ENCODE assay signal across 8 cellular contexts in genomic region chr13:75482070-75482819, GRCh38. TPM values are rescaled to one million over a fixed set of nuclear protein-coding genes. Genes with fewer than 3 reads are reported as not detected.
DNase-seq lines count a peak whose midpoint lies in the region; ATAC-seq and TF ChIP-seq lines count a peak whose summit lies in the region.

TBC1D4 (minus strand) TSS chr13:75482169; CDS start chr13:75481767, 402 bp downstream.

- peak; percentile 54 to 63 for ATAC-seq in CD4-positive, CD25-positive, alpha-beta regulatory T cell (ENCODE audit: low read depth in 2 of 2)
- ATAC-seq in HG03439 (IDR thresholded peaks at IDR 0.05; ENCODE audit: unreplicated experiment) (peak; percentile 77), right lobe of liver (peak; percentile 89 to 95 (median 90))

- H3K9me3 Mint-ChIP-seq in CD4-positive, CD25-positive, alpha-beta regulatory T cell, result peaks cover 0 to 4% (median 0%) of the 10 kb centered on the region in 7 donors

- TF ChIP-seq CTCF in right lobe of liver (IDR thresholded peaks at IDR 0.05), result peak; percentile 71 to 88 (median 84)

- peaks cover 76% of the 10 kb centered on the region for H3K27me3 Mint-ChIP-seq in CD4-positive, CD25-positive, alpha-beta regulatory T cell

- peaks cover 4 to 16% (median 10%) of the 10 kb centered on the region in 4 donors for H3K4me1 Mint-ChIP-seq in CD4-positive, CD25-positive, alpha-beta regulatory T cell

- peak within 1 kb of the TSS; percentile 93 to 99 (median 96) for H3K4me3 Mint-ChIP-seq in CD4-positive, CD25-positive, alpha-beta regulatory T cell

- peak within 1 kb of the TSS in 1 of 3 donors; percentile 87 for H3K27ac Mint-ChIP-seq in CD4-positive, CD25-positive, alpha-beta regulatory T cell

- H3K36me3 ChIP-seq in CD4-positive, CD25-positive, alpha-beta regulatory T cell (ENCODE audit: control insufficient read depth, insufficient read depth, low read length), result no peaks in the 10 kb centered on the region
- H3K36me3 ChIP-seq in right lobe of liver, result no peaks in the 10 kb centered on the region

- H3K27ac ChIP-seq in CD4-positive, CD25-positive, alpha-beta regulatory T cell (ENCODE audit: insufficient read depth, low read length, poor library complexity, severe bottlenecking), result no peak within 1 kb of the TSS
- H3K27ac ChIP-seq in right lobe of liver, result peak within 1 kb of the TSS; percentile 43 to 79 (median 78)

- intact Hi-C loops in right lobe of liver (cut with DNase I), result loop anchor here (10.0 kb wide), 2 partner anchors 63 to 107 kb away; partner anchors contain the start of gene UCHL3 (in 1 of the 2)

- no peaks in the 10 kb centered on the region for H3K36me3 Mint-ChIP-seq in CD4-positive, CD25-positive, alpha-beta regulatory T cell

- under 1% methylated on average over 28 of the region's 58 CpGs for WGBS in right lobe of liver (ENCODE audit: insufficient coverage, low coverage, low lambda C conversion rate, missing lambda C conversion rate)

- TF ChIP-seq POLR2A in right lobe of liver (IDR thresholded peaks at IDR 0.05), result peak; percentile 49

- peak; percentile 30 to 72 (median 33) for DNase-seq in CD4-positive, CD25-positive, alpha-beta regulatory T cell
- peak; percentile 24 for DNase-seq in GM19240 (ENCODE audit: insufficient read length, low spot score)
- DNase-seq in NCI-H524 treated with DMSO at 0.1 percent for 48 hours (lab: John Stamatoyannopoulos, UW), result peak; percentile 65
- peak; percentile 4 to 12 for DNase-seq in activated CD4-positive, alpha-beta T cell treated with anti-CD3 and anti-CD28 coated beads, Interleukin-2, amount 50 U/mL, for 24 hours (ENCODE audit: low read depth in 1 of 2, low spot score in 1 of 2)
- peak; percentile 91 for DNase-seq in ecto neural progenitor cell (ENCODE audit: low spot score)
- DNase-seq in right lobe of liver, result peak; percentile 89 to 91 (median 90)
- DNase-seq in stimulated activated CD4-positive, alpha-beta T cell treated with anti-CD3 and anti-CD28 coated beads, TNF-alpha, amount 100 ng/mL, for 4 hours (ENCODE audit: low read depth in 3 of 3), result peak in 2 of 3 experiments; percentile 18 to 19

- H3K4me3 ChIP-seq in CD4-positive, CD25-positive, alpha-beta regulatory T cell (ENCODE audit: low read depth, low read length), result peak within 1 kb of the TSS; percentile 69
- H3K4me3 ChIP-seq in right lobe of liver, result peak within 1 kb of the TSS; percentile 92 to 93 (median 92)

- H3K27me3 ChIP-seq in CD4-positive, CD25-positive, alpha-beta regulatory T cell (ENCODE audit: control insufficient read depth, insufficient read depth, low read length), result peaks cover 45% of the 10 kb centered on the region
- no peaks in the 10 kb centered on the region for H3K27me3 ChIP-seq in right lobe of liver

- peaks cover 15% of the 10 kb centered on the region for H3K4me1 ChIP-seq in CD4-positive, CD25-positive, alpha-beta regulatory T cell (ENCODE audit: control insufficient read depth, insufficient read depth, low read length, poor library complexity, severe bottlenecking)
- peaks cover 0 to 14% (median 0%) of the 10 kb centered on the region in 4 donors for H3K4me1 ChIP-seq in right lobe of liver

- no peaks in the 10 kb centered on the region for H3K9me3 ChIP-seq in CD4-positive, CD25-positive, alpha-beta regulatory T cell (ENCODE audit: control insufficient read depth in 2 of 2, low read length in 2 of 2)
- no peaks in the 10 kb centered on the region for H3K9me3 ChIP-seq in right lobe of liver

RNA-seq across cellular contexts. Expression of gene TBC1D4, which starts in this region (rescaled TPM):
- 145 TPM for total RNA-seq in CD4-positive, CD25-positive, alpha-beta regulatory T cell
- 100 to 1,000 TPM; 100 to 138 (median 120) TPM for polyA plus RNA-seq in CD4-positive, CD25-positive, alpha-beta regulatory T cell
- 10 to 100 TPM in 4 of 6 experiments, 1 to 10 TPM in 2; 7.7 to 18.6 (median 10.3) TPM for total RNA-seq in right lobe of liver

Comparison
In these comparisons a context has a peak if more than half of its experiments do, and no peak if none do; other contexts are left out.
1. DNase-seq: peak in every context shown above with its lines; median percentile 91 in ecto neural progenitor cell; 90 in right lobe of liver; 65 in NCI-H524 treated with DMSO at 0.1 percent for 48 hours; 33 in CD4-positive, CD25-positive, alpha-beta regulatory T cell; 24 in GM19240; 18 in stimulated activated CD4-positive, alpha-beta T cell treated with anti-CD3 and anti-CD28 coated beads, TNF-alpha, amount 100 ng/mL, for 4 hours; 8 in activated CD4-positive, alpha-beta T cell treated with anti-CD3 and anti-CD28 coated beads, Interleukin-2, amount 50 U/mL, for 24 hours.